9 cellular contexts compared by ENCODE assay signal in the genomic region with DNA sequence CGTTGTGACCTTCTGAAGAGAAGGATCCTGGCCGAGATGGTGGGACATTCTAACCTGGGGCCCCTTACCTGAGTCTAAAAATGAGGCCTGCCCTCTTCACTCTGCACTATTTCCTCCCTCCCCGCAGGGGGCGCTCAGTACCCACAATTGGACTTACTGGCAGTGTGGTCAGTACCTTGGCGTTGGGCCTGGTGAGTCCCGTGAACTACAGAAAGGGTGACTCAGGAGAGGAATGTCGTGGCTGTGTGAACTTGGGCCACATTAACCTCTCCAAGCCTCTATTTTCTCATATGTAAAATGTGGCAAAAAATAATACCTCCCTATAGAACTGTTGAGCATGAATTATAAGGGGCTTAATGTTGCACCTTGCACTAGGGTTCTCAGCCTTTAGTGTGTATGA. TPM values are rescaled to one million over a fixed set of nuclear protein-coding genes. Genes with fewer than 3 reads are reported as not detected.
DNase-seq lines count a peak whose midpoint lies in the region; ATAC-seq, FAIRE-seq and TF ChIP-seq lines count a peak whose summit lies in the region.
"Had no signal": no experiment of that assay in that cellular context is flagged by ENCODE, and none has a peak within 500 bp of the region (broad histone marks: within the 10 kb centered on the region; RNA-seq: fewer than 3 reads in every experiment).

No MANE protein-coding gene starts in this region.

- H3K36me3 ChIP-seq in Panc1 (ENCODE audit: control insufficient read depth, insufficient read depth, low read length) = no peaks in the 10 kb centered on the region

- no peaks in the 10 kb centered on the region for H3K9me3 Mint-ChIP-seq in activated T-cell treated with anti-CD3 and anti-CD28 coated beads, Interleukin-2, amount 50 U/mL, for 72 hours
- H3K9me3 Mint-ChIP-seq in naive thymus-derived CD8-positive, alpha-beta T cell = no peaks in the 10 kb centered on the region
- no peaks in the 10 kb centered on the region for H3K9me3 Mint-ChIP-seq in stimulated activated effector memory CD8-positive, alpha-beta T cell treated with anti-CD3 and anti-CD28 coated beads, Interleukin-12 subunit alpha, Interleukin-12 subunit beta, amount 100 ng/mL, for 72 hours

- peak; percentile 96 for TF ChIP-seq CTCF in Panc1 (IDR thresholded peaks at IDR 0.05)

- BruUV-seq in Panc1 (replicated peaks; lab: Mats Ljungman, UMichigan) = no TSS peak

- H3K27me3 ChIP-seq in Panc1 (ENCODE audit: control insufficient read depth, insufficient read depth, low read length) = no peaks in the 10 kb centered on the region

- ATAC-seq in Panc1 (peak; percentile 72), HG03196 (IDR thresholded peaks at IDR 0.05; ENCODE audit: unreplicated experiment) (no peak)
- peak; percentile 36 to 47 for ATAC-seq in activated T-cell treated with anti-CD3 and anti-CD28 coated beads, Interleukin-2, amount 50 U/mL, for 72 hours (replicated peaks in 1 of 2)
- no peak for ATAC-seq in naive thymus-derived CD8-positive, alpha-beta T cell
- ATAC-seq in stimulated activated effector memory CD8-positive, alpha-beta T cell treated with anti-CD3 and anti-CD28 coated beads, Interleukin-12 subunit alpha, Interleukin-12 subunit beta, amount 100 ng/mL, for 72 hours = peak; percentile 69

- H3K27ac ChIP-seq in Panc1 (ENCODE audit: low read length) = peak overlapping the region; percentile 74

- intact Hi-C loops in Panc1 (cut with micrococcal nuclease; ENCODE audit: unreplicated experiment) = loop anchor here (5.0 kb wide), 3 partner anchors 50 to 210 kb away; a partner anchor contains a TSS

- in situ Hi-C loops in Panc1 (cut with HindIII; ENCODE audit: low pct_unique_long_range_greater_than_20kb, low sequenced_read_pairs) = no loop called here

- no peaks in the 10 kb centered on the region for H3K27me3 Mint-ChIP-seq in activated T-cell treated with anti-CD3 and anti-CD28 coated beads, Interleukin-2, amount 50 U/mL, for 72 hours (ENCODE audit: low read depth)
- H3K27me3 Mint-ChIP-seq in naive thymus-derived CD8-positive, alpha-beta T cell = no peaks in the 10 kb centered on the region

- POLR2A ChIA-PET in Panc1 (lab: Charles Lee) = no interaction called here
- POLR2A ChIA-PET in naive thymus-derived CD8-positive, alpha-beta T cell (lab: Charles Lee) = no interaction called here

- H3K4me3 Mint-ChIP-seq in activated T-cell treated with anti-CD3 and anti-CD28 coated beads, Interleukin-2, amount 50 U/mL, for 72 hours = no peak overlapping the region
- H3K4me3 Mint-ChIP-seq in naive thymus-derived CD8-positive, alpha-beta T cell = no peak overlapping the region
- H3K4me3 Mint-ChIP-seq in stimulated activated effector memory CD8-positive, alpha-beta T cell treated with anti-CD3 and anti-CD28 coated beads, Interleukin-12 subunit alpha, Interleukin-12 subunit beta, amount 100 ng/mL, for 72 hours = no peak overlapping the region

- CTCF ChIA-PET in Panc1 (lab: Charles Lee) = no interaction called here

- H3K27ac Mint-ChIP-seq in activated T-cell treated with anti-CD3 and anti-CD28 coated beads, Interleukin-2, amount 50 U/mL, for 72 hours = peak overlapping the region; percentile 92
- H3K27ac Mint-ChIP-seq in naive thymus-derived CD8-positive, alpha-beta T cell = peak overlapping the region in 7 of 10 donors; percentile 14 to 79 (median 48)
- peak overlapping the region; percentile 86 for H3K27ac Mint-ChIP-seq in stimulated activated effector memory CD8-positive, alpha-beta T cell treated with anti-CD3 and anti-CD28 coated beads, Interleukin-12 subunit alpha, Interleukin-12 subunit beta, amount 100 ng/mL, for 72 hours

- FAIRE-seq in HTR-8/SVneo (lab: Jason Lieb, UNC) = peak; percentile 95
- FAIRE-seq: islet of Langerhans had no signal

- peaks cover 30% of the 10 kb centered on the region for H3K4me1 ChIP-seq in Panc1 (ENCODE audit: control insufficient read depth, insufficient read depth, low read length)

- peaks cover 5 to 9% of the 10 kb centered on the region in 2 donors for H3K36me3 Mint-ChIP-seq in activated T-cell treated with anti-CD3 and anti-CD28 coated beads, Interleukin-2, amount 50 U/mL, for 72 hours (ENCODE audit: insufficient read depth in 2 of 2)
- peaks cover 0 to 47% (median 16%) of the 10 kb centered on the region in 3 donors for H3K36me3 Mint-ChIP-seq in naive thymus-derived CD8-positive, alpha-beta T cell
- H3K36me3 Mint-ChIP-seq in stimulated activated effector memory CD8-positive, alpha-beta T cell treated with anti-CD3 and anti-CD28 coated beads, Interleukin-12 subunit alpha, Interleukin-12 subunit beta, amount 100 ng/mL, for 72 hours = peaks cover 51% of the 10 kb centered on the region

- no peaks in the 10 kb centered on the region for H3K9me3 ChIP-seq in Panc1 (ENCODE audit: control insufficient read depth, insufficient read depth, low read depth, low read length)

- no peak overlapping the region for H3K4me3 ChIP-seq in Panc1 (ENCODE audit: low read depth in 2 of 2, low read length in 2 of 2)

- H3K4me1 Mint-ChIP-seq in activated T-cell treated with anti-CD3 and anti-CD28 coated beads, Interleukin-2, amount 50 U/mL, for 72 hours (ENCODE audit: low read depth) = peaks cover 36% of the 10 kb centered on the region
- H3K4me1 Mint-ChIP-seq in naive thymus-derived CD8-positive, alpha-beta T cell = peaks cover 11 to 34% (median 29%) of the 10 kb centered on the region in 4 donors
- H3K4me1 Mint-ChIP-seq in stimulated activated effector memory CD8-positive, alpha-beta T cell treated with anti-CD3 and anti-CD28 coated beads, Interleukin-12 subunit alpha, Interleukin-12 subunit beta, amount 100 ng/mL, for 72 hours = peaks cover 33% of the 10 kb centered on the region

- DNase-seq in EH (ENCODE audit: low read depth) (peak; percentile 98), HTR-8/SVneo (ENCODE audit: insufficient read length, low spot score) (peak; percentile 97), Panc1 (ENCODE audit: low read depth, low spot score) (peak; percentile 80), fibroblast of gingiva (ENCODE audit: low read depth) (peak; percentile 96)
- peak; percentile 81 to 90 for DNase-seq in activated T-cell treated with anti-CD3 and anti-CD28 coated beads, Interleukin-2, amount 50 U/mL, for 72 hours
- peak; percentile 37 to 80 (median 61) for DNase-seq in naive thymus-derived CD8-positive, alpha-beta T cell
- peak; percentile 75 to 91 for DNase-seq in stimulated activated effector memory CD8-positive, alpha-beta T cell treated with anti-CD3 and anti-CD28 coated beads, Interleukin-12 subunit alpha, Interleukin-12 subunit beta, amount 100 ng/mL, for 72 hours (ENCODE audit: low spot score in 2 of 2)

RNA-seq across cellular contexts. Expression of a gene that starts 3.9 kb away (rescaled TPM):
- 40.2 TPM for total RNA-seq in Panc1 (2021; ENCODE audit: unreplicated experiment)
- 34.6 TPM for polyA plus RNA-seq in Panc1 (2012; ENCODE audit: insufficient read length)
- 10 to 100 TPM; 29.2 to 34.0 TPM for total RNA-seq in activated T-cell treated with anti-CD3 and anti-CD28 coated beads, Interleukin-2, amount 50 U/mL, for 72 hours
- total RNA-seq in naive thymus-derived CD8-positive, alpha-beta T cell = 10 to 100 TPM; 88.2 to 90.6 TPM
- polyA plus RNA-seq in naive thymus-derived CD8-positive, alpha-beta T cell = 10 to 100 TPM; 61.3 to 78.8 (median 64.2) TPM

RNA-seq across cellular contexts. Expression of a gene that starts 13.8 kb away (rescaled TPM):
- not detected for total RNA-seq in Panc1 (2021; ENCODE audit: unreplicated experiment)
- polyA plus RNA-seq in Panc1 (2012; ENCODE audit: insufficient read length) = 0.92 TPM
- not detected for total RNA-seq in activated T-cell treated with anti-CD3 and anti-CD28 coated beads, Interleukin-2, amount 50 U/mL, for 72 hours
- not detected for total RNA-seq in naive thymus-derived CD8-positive, alpha-beta T cell
- polyA plus RNA-seq in naive thymus-derived CD8-positive, alpha-beta T cell = not detected

RNA-seq across cellular contexts. Expression of a gene that starts 25.7 kb away (rescaled TPM):
- total RNA-seq in Panc1 (2021; ENCODE audit: unreplicated experiment) = 2.2 TPM
- 3.7 TPM for polyA plus RNA-seq in Panc1 (2012; ENCODE audit: insufficient read length)
- total RNA-seq in activated T-cell treated with anti-CD3 and anti-CD28 coated beads, Interleukin-2, amount 50 U/mL, for 72 hours = 10 to 100 TPM in 1 of 2 donors, 1 to 10 TPM in 1; 8.9 to 24.3 TPM
- 1 to 10 TPM; 1.3 to 2.6 TPM for total RNA-seq in naive thymus-derived CD8-positive, alpha-beta T cell
- 1 to 10 TPM in 1 of 3 donors, under 1 TPM in 1, not detected in 1; 0.80 to 1.3 TPM for polyA plus RNA-seq in naive thymus-derived CD8-positive, alpha-beta T cell

RNA-seq across cellular contexts. Expression of a gene that starts 50.0 kb away (rescaled TPM):
- 0.92 TPM for total RNA-seq in Panc1 (2021; ENCODE audit: unreplicated experiment)
- polyA plus RNA-seq in Panc1 (2012; ENCODE audit: insufficient read length) = 0.67 TPM
- total RNA-seq in activated T-cell treated with anti-CD3 and anti-CD28 coated beads, Interleukin-2, amount 50 U/mL, for 72 hours = not detected
- total RNA-seq in naive thymus-derived CD8-positive, alpha-beta T cell = not detected
- not detected for polyA plus RNA-seq in naive thymus-derived CD8-positive, alpha-beta T cell

RNA-seq across cellular contexts. Expression of a gene that starts 56.5 kb away (rescaled TPM):
- 17.2 TPM for total RNA-seq in Panc1 (2021; ENCODE audit: unreplicated experiment)
- polyA plus RNA-seq in Panc1 (2012; ENCODE audit: insufficient read length) = 35.8 TPM
- 10 to 100 TPM; 30.2 to 43.0 TPM for total RNA-seq in activated T-cell treated with anti-CD3 and anti-CD28 coated beads, Interleukin-2, amount 50 U/mL, for 72 hours
- 10 to 100 TPM; 22.4 to 25.9 TPM for total RNA-seq in naive thymus-derived CD8-positive, alpha-beta T cell
- polyA plus RNA-seq in naive thymus-derived CD8-positive, alpha-beta T cell = 1 to 10 TPM; 1.2 to 2.3 (median 2.1) TPM

Comparison
In these comparisons a context has a peak if more than half of its experiments do, and no peak if none do; other contexts are left out.
1. ATAC-seq: peak in Panc1 (single experiment), activated T-cell treated with anti-CD3 and anti-CD28 coated beads, Interleukin-2, amount 50 U/mL, for 72 hours (2 of 2) and stimulated activated effector memory CD8-positive, alpha-beta T cell treated with anti-CD3 and anti-CD28 coated beads, Interleukin-12 subunit alpha, Interleukin-12 subunit beta, amount 100 ng/mL, for 72 hours (single experiment); none in naive thymus-derived CD8-positive, alpha-beta T cell (0 of 2) and HG03196 (single experiment).
2. Peak in every context shown above with its lines, with median percentiles within 50 percentile points of each other: DNase-seq and H3K27ac Mint-ChIP-seq.